Comparison of ENCODE assay signal across 8 cellular contexts in genomic region chr6:10412165-10412947, GRCh38. TPM values are rescaled to one million over a fixed set of nuclear protein-coding genes. Genes with fewer than 3 reads are reported as not detected.
A peak's percentile ranks its signal among the peaks of the same experiment; 100 is the strongest.
DNase-seq lines count a peak whose midpoint lies in the region; ATAC-seq, FAIRE-seq and TF ChIP-seq lines count a peak whose summit lies in the region.

No MANE protein-coding gene starts in this region.

- H3K36me3 ChIP-seq in DOHH2 (ENCODE audit: control insufficient read depth, low read length) (no peaks in the 10 kb centered on the region), bronchial epithelial cell (ENCODE audit: control insufficient read depth, insufficient read depth, low read length) (peaks cover 11% of the 10 kb centered on the region)

- DNase-seq in HL-60 (ENCODE audit: low read depth in 1 of 2, low spot score in 1 of 2) (peak; percentile 45 to 47), RPMI8226 (peak; percentile 67), bronchial epithelial cell (ENCODE audit: low read depth) (peak; percentile 70), left kidney (ENCODE audit: low read depth, low spot score) (peak; percentile 79), NCI-H187 treated with DMSO at 0.1 percent for 48 hours (lab: John Stamatoyannopoulos, UW) (no peak)
- DNase-seq in stimulated activated naive CD4-positive, alpha-beta T cell (lab: John Stamatoyannopoulos, UW), result peak in 5 of 6 experiments; percentile 19 to 46 (median 34)

- peak overlapping the region; percentile 74 for H3K4me2 ChIP-seq in DOHH2 (ENCODE audit: low read length)

- no peaks in the 10 kb centered on the region for H4K20me1 ChIP-seq in DOHH2 (ENCODE audit: control insufficient read depth, insufficient read depth, low read depth, low read length)

- H3K4me3 ChIP-seq in DOHH2 (ENCODE audit: low read length) (peak overlapping the region; percentile 72), HL-60 (replicated peaks; ENCODE audit: insufficient read depth, low read length) (peak overlapping the region; percentile 70), bronchial epithelial cell (ENCODE audit: low read depth, low read length) (peak overlapping the region; percentile 61)

- ATAC-seq in GM19463 (IDR thresholded peaks at IDR 0.05; ENCODE audit: unreplicated experiment), result peak; percentile 51

- peaks cover 8% of the 10 kb centered on the region for H3F3A ChIP-seq in DOHH2 (ENCODE audit: control insufficient read depth, insufficient read depth)

- no peaks in the 10 kb centered on the region for H3K9me2 ChIP-seq in DOHH2 (replicated peaks; ENCODE audit: control insufficient read depth, low read length)

- peaks cover 21% of the 10 kb centered on the region for H3K4me1 ChIP-seq in DOHH2 (ENCODE audit: control insufficient read depth, low read length)

- H3K27me3 ChIP-seq in DOHH2 (ENCODE audit: control insufficient read depth, low read length) (peaks cover 44% of the 10 kb centered on the region), HL-60 (ENCODE audit: insufficient read depth, poor library complexity, severe bottlenecking) (peaks cover 42% of the 10 kb centered on the region), bronchial epithelial cell (ENCODE audit: control insufficient read depth, insufficient read depth, low read length) (no peaks in the 10 kb centered on the region)

- FAIRE-seq in bronchial epithelial cell (lab: Jason Lieb, UNC), result no peak

- H3K27ac ChIP-seq in DOHH2 (ENCODE audit: low read depth, low read length), result no peak overlapping the region
- H3K27ac ChIP-seq in HL-60 (replicated peaks), result peak overlapping the region; percentile 51

- H3K9me3 ChIP-seq in DOHH2 (ENCODE audit: control insufficient read depth, insufficient read depth, low read length), result no peaks in the 10 kb centered on the region

- TF ChIP-seq CTCF in DOHH2 (IDR thresholded peaks at IDR 0.05; ENCODE audit: low read depth, low read length, poor library complexity, severe bottlenecking), result no peak
- TF ChIP-seq CTCF in HL-60 (IDR thresholded peaks at IDR 0.05; ENCODE audit: insufficient read depth, low read length), result no peak
- TF ChIP-seq CTCF in bronchial epithelial cell (IDR thresholded peaks at IDR 0.05; ENCODE audit: insufficient read depth, low read length, severe bottlenecking), result no peak

- H3K79me2 ChIP-seq in DOHH2 (ENCODE audit: control insufficient read depth, low read length), result no peaks in the 10 kb centered on the region

RNA-seq across cellular contexts. Expression of gene TFAP2A, which starts 2.5 kb away (rescaled TPM):
- total RNA-seq in bronchial epithelial cell, result 3.4 and 6.3 TPM in 2 replicates
